1 cellular context compared by ENCODE assay signal in genomic region chr21:29078884-29079765, GRCh38.
TF ChIP-seq lines count a peak whose summit lies in the region.

No MANE protein-coding gene starts in this region.

TF ChIP-seq in HepG2, 621 proteins besides CTCF, POLR2A, EP300 and RAD21:
- TF ChIP-seq MED1 (CRISPR knock-in tag; IDR thresholded peaks at IDR 0.05), result no peak
- TF ChIP-seq NFIB (CRISPR knock-in tag; IDR thresholded peaks at IDR 0.05; ENCODE audit: borderline replicate concordance), result no peak
- TF ChIP-seq FOSL2 (CRISPR knock-in tag; IDR thresholded peaks at IDR 0.05), result peak; percentile 70
- no peak for TF ChIP-seq AHR (CRISPR knock-in tag; IDR thresholded peaks at IDR 0.05)
- no peak for TF ChIP-seq KMT2B (CRISPR knock-in tag; IDR thresholded peaks at IDR 0.05)
- TF ChIP-seq ZXDC (CRISPR knock-in tag; IDR thresholded peaks at IDR 0.05), result no peak
- no peak for TF ChIP-seq ZNF564 (CRISPR knock-in tag; IDR thresholded peaks at IDR 0.05)
- no peak for TF ChIP-seq ZNF512 (CRISPR knock-in tag; IDR thresholded peaks at IDR 0.05)
- no peak for TF ChIP-seq CERS6 (CRISPR knock-in tag; IDR thresholded peaks at IDR 0.05)
- TF ChIP-seq ZNF142 (CRISPR knock-in tag; IDR thresholded peaks at IDR 0.05), result no peak
- no peak for TF ChIP-seq ZBTB26 (CRISPR knock-in tag; IDR thresholded peaks at IDR 0.05; ENCODE audit: borderline replicate concordance)
- no peak for TF ChIP-seq ZFP36L2 (CRISPR knock-in tag; IDR thresholded peaks at IDR 0.05)
- no peak for TF ChIP-seq ZKSCAN1 (IDR thresholded peaks at IDR 0.05; ENCODE audit: low read length)
- TF ChIP-seq MAF1 (CRISPR knock-in tag; IDR thresholded peaks at IDR 0.05; ENCODE audit: borderline replicate concordance), result no peak
- no peak for TF ChIP-seq CSRNP2 (CRISPR knock-in tag; conservative IDR thresholded peaks at IDR 0.05; ENCODE audit: low read depth)
- no peak for TF ChIP-seq ZZZ3 (CRISPR knock-in tag; IDR thresholded peaks at IDR 0.05; ENCODE audit: borderline replicate concordance)
- TF ChIP-seq U2AF1 (optimal IDR thresholded peaks at IDR 0.05; ENCODE audit: low read depth, low read length), result no peak
- no peak for TF ChIP-seq HMG20A (CRISPR knock-in tag; IDR thresholded peaks at IDR 0.05; ENCODE audit: borderline replicate concordance)
- TF ChIP-seq PAF1 (CRISPR knock-in tag; IDR thresholded peaks at IDR 0.05), result no peak
- TF ChIP-seq RFX5 (IDR thresholded peaks at IDR 0.05; ENCODE audit: low read depth, low read length), result peak; percentile 68; the same call in 1 of the 2 replicates
- TF ChIP-seq TAF15 (IDR thresholded peaks at IDR 0.05; ENCODE audit: low read depth, low read length, poor library complexity, severe bottlenecking), result no peak
- no peak for TF ChIP-seq ZNF138 (CRISPR knock-in tag; IDR thresholded peaks at IDR 0.05; ENCODE audit: low read depth)
- TF ChIP-seq ZMAT5 (CRISPR knock-in tag; IDR thresholded peaks at IDR 0.05; ENCODE audit: borderline replicate concordance, low read depth), result no peak
- TF ChIP-seq ZNF772 (CRISPR knock-in tag; IDR thresholded peaks at IDR 0.05), result no peak
- TF ChIP-seq ZNF644 (CRISPR knock-in tag; IDR thresholded peaks at IDR 0.05; ENCODE audit: low read depth), result peak; percentile 60; the same call in 1 of the 2 replicates
- TF ChIP-seq ZNF713 (CRISPR knock-in tag; IDR thresholded peaks at IDR 0.05), result no peak
- TF ChIP-seq PLSCR1 (CRISPR knock-in tag; IDR thresholded peaks at IDR 0.05; ENCODE audit: borderline replicate concordance), result no peak
